In the genomic region with DNA sequence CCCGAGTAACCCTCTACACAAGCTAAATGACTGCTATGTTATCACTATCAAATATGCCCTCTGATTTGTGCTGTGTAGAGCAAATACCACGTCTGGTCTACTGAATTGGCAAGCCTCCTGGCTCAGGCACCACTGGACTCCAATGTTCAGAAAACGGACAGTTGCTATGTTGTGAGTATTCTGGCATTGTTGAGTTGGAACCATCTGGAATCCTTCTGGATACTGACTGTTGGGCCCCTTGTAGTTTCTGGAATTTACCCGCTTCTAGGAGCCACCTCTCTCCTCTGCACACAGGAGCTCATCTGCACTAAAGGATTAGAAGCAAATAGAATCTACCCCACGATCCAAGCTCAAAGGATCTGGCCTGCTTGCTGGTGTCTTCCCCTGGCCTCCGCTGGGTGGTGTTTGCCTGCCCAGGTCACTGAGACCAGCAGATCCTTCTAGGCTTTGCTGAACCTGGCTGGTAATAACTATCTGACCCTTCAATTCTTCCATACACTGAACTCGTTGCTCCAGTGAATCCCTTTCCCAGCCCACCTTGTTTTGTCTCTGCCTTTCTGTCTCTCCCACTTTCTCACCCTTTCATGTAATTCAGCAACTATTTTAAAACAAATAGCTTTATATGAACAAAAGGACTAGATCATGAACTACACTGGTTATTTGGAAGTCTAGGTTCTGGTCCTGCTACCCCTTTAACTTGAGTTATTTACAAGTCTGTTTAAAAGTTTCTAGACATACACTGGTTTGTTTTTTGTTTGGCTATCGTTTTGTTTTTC, we compare ENCODE assay signal across 1 cellular context.
TF ChIP-seq lines count a peak whose summit lies in the region.

No MANE protein-coding gene starts in this region.

TF ChIP-seq in HepG2, 621 proteins besides CTCF, POLR2A, EP300 and RAD21 (continues in another document):
- TF ChIP-seq, protein P1, sequence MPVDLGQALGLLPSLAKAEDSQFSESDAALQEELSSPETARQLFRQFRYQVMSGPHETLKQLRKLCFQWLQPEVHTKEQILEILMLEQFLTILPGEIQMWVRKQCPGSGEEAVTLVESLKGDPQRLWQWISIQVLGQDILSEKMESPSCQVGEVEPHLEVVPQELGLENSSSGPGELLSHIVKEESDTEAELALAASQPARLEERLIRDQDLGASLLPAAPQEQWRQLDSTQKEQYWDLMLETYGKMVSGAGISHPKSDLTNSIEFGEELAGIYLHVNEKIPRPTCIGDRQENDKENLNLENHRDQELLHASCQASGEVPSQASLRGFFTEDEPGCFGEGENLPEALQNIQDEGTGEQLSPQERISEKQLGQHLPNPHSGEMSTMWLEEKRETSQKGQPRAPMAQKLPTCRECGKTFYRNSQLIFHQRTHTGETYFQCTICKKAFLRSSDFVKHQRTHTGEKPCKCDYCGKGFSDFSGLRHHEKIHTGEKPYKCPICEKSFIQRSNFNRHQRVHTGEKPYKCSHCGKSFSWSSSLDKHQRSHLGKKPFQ (CRISPR knock-in tag; IDR thresholded peaks at IDR 0.05; ENCODE audit: insufficient replicate concordance): no peak
- TF ChIP-seq, protein P2, sequence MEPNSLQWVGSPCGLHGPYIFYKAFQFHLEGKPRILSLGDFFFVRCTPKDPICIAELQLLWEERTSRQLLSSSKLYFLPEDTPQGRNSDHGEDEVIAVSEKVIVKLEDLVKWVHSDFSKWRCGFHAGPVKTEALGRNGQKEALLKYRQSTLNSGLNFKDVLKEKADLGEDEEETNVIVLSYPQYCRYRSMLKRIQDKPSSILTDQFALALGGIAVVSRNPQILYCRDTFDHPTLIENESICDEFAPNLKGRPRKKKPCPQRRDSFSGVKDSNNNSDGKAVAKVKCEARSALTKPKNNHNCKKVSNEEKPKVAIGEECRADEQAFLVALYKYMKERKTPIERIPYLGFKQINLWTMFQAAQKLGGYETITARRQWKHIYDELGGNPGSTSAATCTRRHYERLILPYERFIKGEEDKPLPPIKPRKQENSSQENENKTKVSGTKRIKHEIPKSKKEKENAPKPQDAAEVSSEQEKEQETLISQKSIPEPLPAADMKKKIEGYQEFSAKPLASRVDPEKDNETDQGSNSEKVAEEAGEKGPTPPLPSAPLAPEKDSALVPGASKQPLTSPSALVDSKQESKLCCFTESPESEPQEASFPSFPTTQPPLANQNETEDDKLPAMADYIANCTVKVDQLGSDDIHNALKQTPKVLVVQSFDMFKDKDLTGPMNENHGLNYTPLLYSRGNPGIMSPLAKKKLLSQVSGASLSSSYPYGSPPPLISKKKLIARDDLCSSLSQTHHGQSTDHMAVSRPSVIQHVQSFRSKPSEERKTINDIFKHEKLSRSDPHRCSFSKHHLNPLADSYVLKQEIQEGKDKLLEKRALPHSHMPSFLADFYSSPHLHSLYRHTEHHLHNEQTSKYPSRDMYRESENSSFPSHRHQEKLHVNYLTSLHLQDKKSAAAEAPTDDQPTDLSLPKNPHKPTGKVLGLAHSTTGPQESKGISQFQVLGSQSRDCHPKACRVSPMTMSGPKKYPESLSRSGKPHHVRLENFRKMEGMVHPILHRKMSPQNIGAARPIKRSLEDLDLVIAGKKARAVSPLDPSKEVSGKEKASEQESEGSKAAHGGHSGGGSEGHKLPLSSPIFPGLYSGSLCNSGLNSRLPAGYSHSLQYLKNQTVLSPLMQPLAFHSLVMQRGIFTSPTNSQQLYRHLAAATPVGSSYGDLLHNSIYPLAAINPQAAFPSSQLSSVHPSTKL (CRISPR knock-in tag; IDR thresholded peaks at IDR 0.05): peak; percentile 65
- TF ChIP-seq ZSCAN31 (CRISPR knock-in tag; IDR thresholded peaks at IDR 0.05; ENCODE audit: low read depth) (0 out of 2 replicates have a peak, but pooled peaks have one; percentile 61), ZNF598 (CRISPR knock-in tag; IDR thresholded peaks at IDR 0.05; ENCODE audit: borderline replicate concordance) (peak; percentile 60; the same call in 1 of the 2 replicates), KLF15 (CRISPR knock-in tag; IDR thresholded peaks at IDR 0.05; ENCODE audit: borderline replicate concordance) (no peak), EED (CRISPR knock-in tag; IDR thresholded peaks at IDR 0.05) (no peak), ZNF10 (CRISPR knock-in tag; IDR thresholded peaks at IDR 0.05; ENCODE audit: borderline replicate concordance, low read depth) (no peak), ZNF766 (CRISPR knock-in tag; IDR thresholded peaks at IDR 0.05; ENCODE audit: borderline replicate concordance) (0 out of 2 replicates have a peak, but pooled peaks have one; percentile 57), SMARCC2 (IDR thresholded peaks at IDR 0.05) (no peak), ZNF256 (CRISPR knock-in tag; conservative IDR thresholded peaks at IDR 0.05) (no peak), IRX3 (CRISPR knock-in tag; IDR thresholded peaks at IDR 0.05; ENCODE audit: borderline replicate concordance, low read depth) (no peak), YEATS2 (CRISPR knock-in tag; IDR thresholded peaks at IDR 0.05; ENCODE audit: borderline replicate concordance) (peak; percentile 23; the same call in 1 of the 2 replicates), SAFB2 (CRISPR knock-in tag; IDR thresholded peaks at IDR 0.05; ENCODE audit: borderline replicate concordance, low read depth) (no peak), GTF2F1 (IDR thresholded peaks at IDR 0.05; ENCODE audit: low read length) (no peak), ZSCAN22 (CRISPR knock-in tag; IDR thresholded peaks at IDR 0.05) (no peak), ZNF24 (IDR thresholded peaks at IDR 0.05) (no peak), ZNF205 (CRISPR knock-in tag; IDR thresholded peaks at IDR 0.05) (peak; percentile 36; the same call in 1 of the 2 replicates), TBX2 (CRISPR knock-in tag; IDR thresholded peaks at IDR 0.05; ENCODE audit: borderline replicate concordance) (0 out of 2 replicates have a peak, but pooled peaks have one; percentile 28), ZNF878 (CRISPR knock-in tag; IDR thresholded peaks at IDR 0.05) (peak; percentile 45; the same call in 1 of the 2 replicates), ARNTL (CRISPR knock-in tag; IDR thresholded peaks at IDR 0.05) (peak; percentile 18; the same call in 1 of the 2 replicates), BORCS8-MEF2B (CRISPR knock-in tag; IDR thresholded peaks at IDR 0.05) (peak; percentile 45; the same call in 1 of the 2 replicates), SALL1 (CRISPR knock-in tag; IDR thresholded peaks at IDR 0.05) (peak; percentile 72), GATAD2A (CRISPR knock-in tag; IDR thresholded peaks at IDR 0.05) (peak; percentile 88), NRL (CRISPR knock-in tag; IDR thresholded peaks at IDR 0.05; ENCODE audit: borderline replicate concordance) (no peak), KMT2A (CRISPR knock-in tag; IDR thresholded peaks at IDR 0.05) (peak; percentile 69), SOX6 (IDR thresholded peaks at IDR 0.05) (no peak), SOX6 (CRISPR knock-in tag; IDR thresholded peaks at IDR 0.05) (peak; percentile 60), ZNF772 (CRISPR knock-in tag; IDR thresholded peaks at IDR 0.05) (0 out of 2 replicates have a peak, but pooled peaks have one; percentile 64), ZNF230 (CRISPR knock-in tag; IDR thresholded peaks at IDR 0.05) (peak; percentile 57; the same call in 1 of the 2 replicates), PCBP1 (IDR thresholded peaks at IDR 0.05; ENCODE audit: borderline replicate concordance, low read depth, low read length) (no peak), ZNF234 (CRISPR knock-in tag; conservative IDR thresholded peaks at IDR 0.05) (no peak), ZFP37 (CRISPR knock-in tag; IDR thresholded peaks at IDR 0.05; ENCODE audit: borderline replicate concordance) (peak; percentile 36; the same call in 1 of the 2 replicates), ZNF567 (CRISPR knock-in tag; IDR thresholded peaks at IDR 0.05; ENCODE audit: borderline replicate concordance) (0 out of 2 replicates have a peak, but pooled peaks have one; percentile 78), ZNF788 (CRISPR knock-in tag; IDR thresholded peaks at IDR 0.05; ENCODE audit: borderline replicate concordance) (peak; percentile 52; the same call in 1 of the 2 replicates)
- TF ChIP-seq, protein P3, sequence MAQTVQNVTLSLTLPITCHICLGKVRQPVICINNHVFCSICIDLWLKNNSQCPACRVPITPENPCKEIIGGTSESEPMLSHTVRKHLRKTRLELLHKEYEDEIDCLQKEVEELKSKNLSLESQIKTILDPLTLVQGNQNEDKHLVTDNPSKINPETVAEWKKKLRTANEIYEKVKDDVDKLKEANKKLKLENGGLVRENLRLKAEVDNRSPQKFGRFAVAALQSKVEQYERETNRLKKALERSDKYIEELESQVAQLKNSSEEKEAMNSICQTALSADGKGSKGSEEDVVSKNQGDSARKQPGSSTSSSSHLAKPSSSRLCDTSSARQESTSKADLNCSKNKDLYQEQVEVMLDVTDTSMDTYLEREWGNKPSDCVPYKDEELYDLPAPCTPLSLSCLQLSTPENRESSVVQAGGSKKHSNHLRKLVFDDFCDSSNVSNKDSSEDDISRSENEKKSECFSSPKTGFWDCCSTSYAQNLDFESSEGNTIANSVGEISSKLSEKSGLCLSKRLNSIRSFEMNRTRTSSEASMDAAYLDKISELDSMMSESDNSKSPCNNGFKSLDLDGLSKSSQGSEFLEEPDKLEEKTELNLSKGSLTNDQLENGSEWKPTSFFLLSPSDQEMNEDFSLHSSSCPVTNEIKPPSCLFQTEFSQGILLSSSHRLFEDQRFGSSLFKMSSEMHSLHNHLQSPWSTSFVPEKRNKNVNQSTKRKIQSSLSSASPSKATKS (CRISPR knock-in tag; IDR thresholded peaks at IDR 0.05): no peak
- TF ChIP-seq, protein P4, sequence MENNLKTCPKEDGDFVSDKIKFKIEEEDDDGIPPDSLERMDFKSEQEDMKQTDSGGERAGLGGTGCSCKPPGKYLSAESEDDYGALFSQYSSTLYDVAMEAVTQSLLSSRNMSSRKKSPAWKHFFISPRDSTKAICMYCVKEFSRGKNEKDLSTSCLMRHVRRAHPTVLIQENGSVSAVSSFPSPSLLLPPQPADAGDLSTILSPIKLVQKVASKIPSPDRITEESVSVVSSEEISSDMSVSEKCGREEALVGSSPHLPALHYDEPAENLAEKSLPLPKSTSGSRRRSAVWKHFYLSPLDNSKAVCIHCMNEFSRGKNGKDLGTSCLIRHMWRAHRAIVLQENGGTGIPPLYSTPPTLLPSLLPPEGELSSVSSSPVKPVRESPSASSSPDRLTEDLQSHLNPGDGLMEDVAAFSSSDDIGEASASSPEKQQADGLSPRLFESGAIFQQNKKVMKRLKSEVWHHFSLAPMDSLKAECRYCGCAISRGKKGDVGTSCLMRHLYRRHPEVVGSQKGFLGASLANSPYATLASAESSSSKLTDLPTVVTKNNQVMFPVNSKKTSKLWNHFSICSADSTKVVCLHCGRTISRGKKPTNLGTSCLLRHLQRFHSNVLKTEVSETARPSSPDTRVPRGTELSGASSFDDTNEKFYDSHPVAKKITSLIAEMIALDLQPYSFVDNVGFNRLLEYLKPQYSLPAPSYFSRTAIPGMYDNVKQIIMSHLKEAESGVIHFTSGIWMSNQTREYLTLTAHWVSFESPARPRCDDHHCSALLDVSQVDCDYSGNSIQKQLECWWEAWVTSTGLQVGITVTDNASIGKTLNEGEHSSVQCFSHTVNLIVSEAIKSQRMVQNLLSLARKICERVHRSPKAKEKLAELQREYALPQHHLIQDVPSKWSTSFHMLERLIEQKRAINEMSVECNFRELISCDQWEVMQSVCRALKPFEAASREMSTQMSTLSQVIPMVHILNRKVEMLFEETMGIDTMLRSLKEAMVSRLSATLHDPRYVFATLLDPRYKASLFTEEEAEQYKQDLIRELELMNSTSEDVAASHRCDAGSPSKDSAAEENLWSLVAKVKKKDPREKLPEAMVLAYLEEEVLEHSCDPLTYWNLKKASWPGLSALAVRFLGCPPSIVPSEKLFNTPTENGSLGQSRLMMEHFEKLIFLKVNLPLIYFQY (CRISPR knock-in tag; IDR thresholded peaks at IDR 0.05; ENCODE audit: borderline replicate concordance): no peak
- TF ChIP-seq, protein P5, sequence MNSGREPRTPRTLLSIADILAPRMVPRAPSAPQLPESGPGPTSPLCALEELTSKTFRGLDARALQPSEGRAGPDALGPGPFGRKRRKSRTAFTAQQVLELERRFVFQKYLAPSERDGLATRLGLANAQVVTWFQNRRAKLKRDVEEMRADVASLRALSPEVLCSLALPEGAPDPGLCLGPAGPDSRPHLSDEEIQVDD (CRISPR knock-in tag; IDR thresholded peaks at IDR 0.05; ENCODE audit: borderline replicate concordance): no peak
- TF ChIP-seq, protein P6, sequence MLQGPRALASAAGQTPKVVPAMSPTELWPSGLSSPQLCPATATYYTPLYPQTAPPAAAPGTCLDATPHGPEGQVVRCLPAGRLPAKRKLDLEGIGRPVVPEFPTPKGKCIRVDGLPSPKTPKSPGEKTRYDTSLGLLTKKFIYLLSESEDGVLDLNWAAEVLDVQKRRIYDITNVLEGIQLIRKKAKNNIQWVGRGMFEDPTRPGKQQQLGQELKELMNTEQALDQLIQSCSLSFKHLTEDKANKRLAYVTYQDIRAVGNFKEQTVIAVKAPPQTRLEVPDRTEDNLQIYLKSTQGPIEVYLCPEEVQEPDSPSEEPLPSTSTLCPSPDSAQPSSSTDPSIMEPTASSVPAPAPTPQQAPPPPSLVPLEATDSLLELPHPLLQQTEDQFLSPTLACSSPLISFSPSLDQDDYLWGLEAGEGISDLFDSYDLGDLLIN (CRISPR knock-in tag; IDR thresholded peaks at IDR 0.05; ENCODE audit: borderline replicate concordance): no peak
- TF ChIP-seq, protein P7, sequence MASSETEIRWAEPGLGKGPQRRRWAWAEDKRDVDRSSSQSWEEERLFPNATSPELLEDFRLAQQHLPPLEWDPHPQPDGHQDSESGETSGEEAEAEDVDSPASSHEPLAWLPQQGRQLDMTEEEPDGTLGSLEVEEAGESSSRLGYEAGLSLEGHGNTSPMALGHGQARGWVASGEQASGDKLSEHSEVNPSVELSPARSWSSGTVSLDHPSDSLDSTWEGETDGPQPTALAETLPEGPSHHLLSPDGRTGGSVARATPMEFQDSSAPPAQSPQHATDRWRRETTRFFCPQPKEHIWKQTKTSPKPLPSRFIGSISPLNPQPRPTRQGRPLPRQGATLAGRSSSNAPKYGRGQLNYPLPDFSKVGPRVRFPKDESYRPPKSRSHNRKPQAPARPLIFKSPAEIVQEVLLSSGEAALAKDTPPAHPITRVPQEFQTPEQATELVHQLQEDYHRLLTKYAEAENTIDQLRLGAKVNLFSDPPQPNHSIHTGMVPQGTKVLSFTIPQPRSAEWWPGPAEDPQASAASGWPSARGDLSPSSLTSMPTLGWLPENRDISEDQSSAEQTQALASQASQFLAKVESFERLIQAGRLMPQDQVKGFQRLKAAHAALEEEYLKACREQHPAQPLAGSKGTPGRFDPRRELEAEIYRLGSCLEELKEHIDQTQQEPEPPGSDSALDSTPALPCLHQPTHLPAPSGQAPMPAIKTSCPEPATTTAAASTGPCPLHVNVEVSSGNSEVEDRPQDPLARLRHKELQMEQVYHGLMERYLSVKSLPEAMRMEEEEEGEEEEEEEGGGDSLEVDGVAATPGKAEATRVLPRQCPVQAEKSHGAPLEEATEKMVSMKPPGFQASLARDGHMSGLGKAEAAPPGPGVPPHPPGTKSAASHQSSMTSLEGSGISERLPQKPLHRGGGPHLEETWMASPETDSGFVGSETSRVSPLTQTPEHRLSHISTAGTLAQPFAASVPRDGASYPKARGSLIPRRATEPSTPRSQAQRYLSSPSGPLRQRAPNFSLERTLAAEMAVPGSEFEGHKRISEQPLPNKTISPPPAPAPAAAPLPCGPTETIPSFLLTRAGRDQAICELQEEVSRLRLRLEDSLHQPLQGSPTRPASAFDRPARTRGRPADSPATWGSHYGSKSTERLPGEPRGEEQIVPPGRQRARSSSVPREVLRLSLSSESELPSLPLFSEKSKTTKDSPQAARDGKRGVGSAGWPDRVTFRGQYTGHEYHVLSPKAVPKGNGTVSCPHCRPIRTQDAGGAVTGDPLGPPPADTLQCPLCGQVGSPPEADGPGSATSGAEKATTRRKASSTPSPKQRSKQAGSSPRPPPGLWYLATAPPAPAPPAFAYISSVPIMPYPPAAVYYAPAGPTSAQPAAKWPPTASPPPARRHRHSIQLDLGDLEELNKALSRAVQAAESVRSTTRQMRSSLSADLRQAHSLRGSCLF (CRISPR knock-in tag; IDR thresholded peaks at IDR 0.05; ENCODE audit: borderline replicate concordance): no peak
